ENCODE assay signal across 1 cellular context in genomic region chr11:88335284-88335683, GRCh38.
TF ChIP-seq lines count a peak whose summit lies in the region.

No MANE protein-coding gene starts in this region.

TF ChIP-seq in HepG2, 621 proteins besides CTCF, POLR2A, EP300 and RAD21 (continued from another document):
- TF ChIP-seq GATAD2A (CRISPR knock-in tag; IDR thresholded peaks at IDR 0.05) (0 out of 2 replicates have a peak, but pooled peaks have one; percentile 18), ZNF709 (CRISPR knock-in tag; IDR thresholded peaks at IDR 0.05) (no peak), LRRFIP1 (CRISPR knock-in tag; conservative IDR thresholded peaks at IDR 0.05) (no peak)
